ENCODE assay signal across 10 cellular contexts in genomic region chr17:60149691-60150582, GRCh38. TPM values are rescaled to one million over a fixed set of nuclear protein-coding genes. Genes with fewer than 3 reads are reported as not detected.
A peak's percentile ranks its signal among the peaks of the same experiment; 100 is the strongest.
DNase-seq lines count a peak whose midpoint lies in the region; ATAC-seq and TF ChIP-seq lines count a peak whose summit lies in the region.
"Had no signal": no experiment of that assay in that cellular context is flagged by ENCODE, and none has a peak within 500 bp of the region (broad histone marks: within the 10 kb centered on the region; RNA-seq: fewer than 3 reads in every experiment).

Gene CA4, plus strand, starts transcription at chr17:60149973. Its CDS starts 62 bp downstream, at chr17:60150035.

- no peak within 1 kb of the TSS for H3K27ac ChIP-seq in iPS-20b (ENCODE audit: low read length)

- peak within 1 kb of the TSS; percentile 37 for H3K4me3 Mint-ChIP-seq in activated CD8-positive, alpha-beta T cell treated with anti-CD3 and anti-CD28 coated beads for 36 hours
- peak within 1 kb of the TSS; percentile 66 to 71 for H3K4me3 Mint-ChIP-seq in stimulated activated naive B cell treated with anti-CD40 and anti-IgM and Interleukin-4, amounts not matched to agents 10 μg/mL and 1 μg/mL and 100 μg/mL, for 72 hours

- H3K27me3 ChIP-seq in iPS-20b (ENCODE audit: insufficient read depth, low read length) = peaks cover 81% of the 10 kb centered on the region

- CTCF ChIA-PET in activated CD8-positive, alpha-beta T cell treated with anti-CD3 and anti-CD28 coated beads for 36 hours (lab: Charles Lee) = interaction anchor here (5.7 kb wide), 1 partner anchor 9 kb away, joined by 34 read pairs; no protein-coding TSS in a partner anchor

- H3K4me1 Mint-ChIP-seq in activated CD8-positive, alpha-beta T cell treated with anti-CD3 and anti-CD28 coated beads for 36 hours (ENCODE audit: low read depth) = peaks cover 16% of the 10 kb centered on the region
- peaks cover 5 to 15% of the 10 kb centered on the region in 2 donors for H3K4me1 Mint-ChIP-seq in stimulated activated naive B cell treated with anti-CD40 and anti-IgM and Interleukin-4, amounts not matched to agents 10 μg/mL and 1 μg/mL and 100 μg/mL, for 72 hours

- intact Hi-C loops in activated CD8-positive, alpha-beta T cell treated with anti-CD3 and anti-CD28 coated beads for 36 hours (cut with micrococcal nuclease) = loop anchor here (10.0 kb wide), 1 partner anchor 285 kb away; no protein-coding TSS in a partner anchor

- no peak for ATAC-seq in activated CD8-positive, alpha-beta T cell treated with anti-CD3 and anti-CD28 coated beads for 36 hours
- no peak for ATAC-seq in stimulated activated naive B cell treated with anti-CD40 and anti-IgM and Interleukin-4, amounts not matched to agents 10 μg/mL and 1 μg/mL and 100 μg/mL, for 72 hours (replicated peaks)
- ATAC-seq in GM19463 (IDR thresholded peaks at IDR 0.05; ENCODE audit: unreplicated experiment) = no peak
- no peak for ATAC-seq in HG03354 (IDR thresholded peaks at IDR 0.05; ENCODE audit: poor library complexity, severe bottlenecking, unreplicated experiment)
- no peak for ATAC-seq in GM21390 (IDR thresholded peaks at IDR 0.05; ENCODE audit: unreplicated experiment)
- ATAC-seq: HCT116 had no signal

- DNase-seq in NCI-H2227 (lab: John Stamatoyannopoulos, UW; ENCODE audit: unreplicated experiment) (peak; percentile 28), NCI-H2227 treated with DMSO at 0.1 percent for 48 hours (lab: John Stamatoyannopoulos, UW) (no peak)
- DNase-seq in activated CD8-positive, alpha-beta T cell treated with anti-CD3 and anti-CD28 coated beads for 36 hours = no peak
- no peak for DNase-seq in stimulated activated naive B cell treated with anti-CD40 and anti-IgM and Interleukin-4, amounts not matched to agents 10 μg/mL and 1 μg/mL and 100 μg/mL, for 72 hours
- DNase-seq: effector CD8-positive, alpha-beta T cell had no signal

- TF ChIP-seq CTCF in activated CD8-positive, alpha-beta T cell treated with anti-CD3 and anti-CD28 coated beads for 36 hours (IDR thresholded peaks at IDR 0.05) = no peak

- H3K4me3 ChIP-seq in iPS-20b (ENCODE audit: low read length) = peak within 1 kb of the TSS; percentile 58; the same call in 1 of the 2 replicates

- H3K4me1 ChIP-seq in iPS-20b (ENCODE audit: insufficient read depth, low read length) = peaks cover 12% of the 10 kb centered on the region; the same call in 1 of the 2 replicates

- H3K27me3 Mint-ChIP-seq in activated CD8-positive, alpha-beta T cell treated with anti-CD3 and anti-CD28 coated beads for 36 hours = peaks cover 56% of the 10 kb centered on the region
- H3K27me3 Mint-ChIP-seq in stimulated activated naive B cell treated with anti-CD40 and anti-IgM and Interleukin-4, amounts not matched to agents 10 μg/mL and 1 μg/mL and 100 μg/mL, for 72 hours = peaks cover 70 to 88% of the 10 kb centered on the region in 2 donors

- H3K36me3 ChIP-seq in iPS-20b (ENCODE audit: insufficient read depth, low read depth, low read length) = no peaks in the 10 kb centered on the region

- H3K36me3 Mint-ChIP-seq in activated CD8-positive, alpha-beta T cell treated with anti-CD3 and anti-CD28 coated beads for 36 hours (ENCODE audit: low read depth) = no peaks in the 10 kb centered on the region
- H3K36me3 Mint-ChIP-seq in stimulated activated naive B cell treated with anti-CD40 and anti-IgM and Interleukin-4, amounts not matched to agents 10 μg/mL and 1 μg/mL and 100 μg/mL, for 72 hours = no peaks in the 10 kb centered on the region

- POLR2A ChIA-PET in activated CD8-positive, alpha-beta T cell treated with anti-CD3 and anti-CD28 coated beads for 36 hours (lab: Charles Lee) = interaction anchor here (0.6 to 0.8 kb wide), 2 partner anchors 41 to 149 kb away, joined by 3 read pairs; no protein-coding TSS in a partner anchor

- no peak within 1 kb of the TSS for H3K27ac Mint-ChIP-seq in activated CD8-positive, alpha-beta T cell treated with anti-CD3 and anti-CD28 coated beads for 36 hours
- H3K27ac Mint-ChIP-seq in stimulated activated naive B cell treated with anti-CD40 and anti-IgM and Interleukin-4, amounts not matched to agents 10 μg/mL and 1 μg/mL and 100 μg/mL, for 72 hours = no peak within 1 kb of the TSS

- no peak within 1 kb of the TSS for H3K9ac ChIP-seq in iPS-20b (ENCODE audit: low read depth, low read length)

- H3K9me3 ChIP-seq in iPS-20b (ENCODE audit: insufficient read depth, low read depth, low read length) = no peaks in the 10 kb centered on the region

- H3K9me3 Mint-ChIP-seq in activated CD8-positive, alpha-beta T cell treated with anti-CD3 and anti-CD28 coated beads for 36 hours = no peaks in the 10 kb centered on the region
- no peaks in the 10 kb centered on the region for H3K9me3 Mint-ChIP-seq in stimulated activated naive B cell treated with anti-CD40 and anti-IgM and Interleukin-4, amounts not matched to agents 10 μg/mL and 1 μg/mL and 100 μg/mL, for 72 hours

RNA-seq across cellular contexts. Expression of gene CA4, which starts in this region (rescaled TPM):
- not detected for total RNA-seq in activated CD8-positive, alpha-beta T cell treated with anti-CD3 and anti-CD28 coated beads for 36 hours
